ENCODE assay signal across 21 cellular contexts in genomic region chr2:229202646-229203045, GRCh38.
A peak's percentile ranks its signal among the peaks of the same experiment; 100 is the strongest.
DNase-seq lines count a peak whose midpoint lies in the region; TF ChIP-seq lines count a peak whose summit lies in the region.
"Had no signal": no experiment of that assay in that cellular context is flagged by ENCODE, and none has a peak within 500 bp of the region (broad histone marks: within the 10 kb centered on the region; RNA-seq: fewer than 3 reads in every experiment).

No MANE protein-coding gene starts in this region.

- peaks cover 3% of the 10 kb centered on the region for H3K4me1 ChIP-seq in smooth muscle cell (ENCODE audit: low read depth)

- TF ChIP-seq CTCF in smooth muscle cell (IDR thresholded peaks at IDR 0.05; ENCODE audit: borderline replicate concordance, insufficient read depth, poor library complexity, severe bottlenecking) (no peak), GM10266 (IDR thresholded peaks at IDR 0.05; ENCODE audit: control insufficient read depth, insufficient read depth, low read depth, missing control alignments) (no peak)

- H3K27ac ChIP-seq in smooth muscle cell (ENCODE audit: low read depth): peak overlapping the region; percentile 69
- H3K27ac ChIP-seq: HL-60, RWPE1 had no signal

- H3K27me3 ChIP-seq in smooth muscle cell (ENCODE audit: low read depth): no peaks in the 10 kb centered on the region

- H3K79me2 ChIP-seq in smooth muscle cell (ENCODE audit: low read depth): peaks cover 15% of the 10 kb centered on the region

- H3K4me3 ChIP-seq in smooth muscle cell: no peak overlapping the region

- H2AFZ ChIP-seq in smooth muscle cell (ENCODE audit: low read depth): no peak overlapping the region

- 54% methylated on average over 1 of the region's 1 CpG for WGBS in smooth muscle cell (ENCODE audit: low lambda C conversion rate)

- H4K20me1 ChIP-seq in smooth muscle cell (ENCODE audit: low read depth): no peaks in the 10 kb centered on the region

- H3F3A ChIP-seq in smooth muscle cell (ENCODE audit: low read depth): no peaks in the 10 kb centered on the region

- no peaks in the 10 kb centered on the region for H3K36me3 ChIP-seq in smooth muscle cell (ENCODE audit: low read depth)

- no peak overlapping the region for H3K9ac ChIP-seq in smooth muscle cell (ENCODE audit: low read depth)

- H3K9me3 ChIP-seq in smooth muscle cell (replicated peaks; ENCODE audit: low read depth): no peaks in the 10 kb centered on the region

- DNase-seq in EH (ENCODE audit: low read depth) (peak; percentile 8), amniotic epithelial cell (ENCODE audit: low read depth) (peak; percentile 81), fibroblast of the conjunctiva (ENCODE audit: low read depth) (peak; percentile 12), smooth muscle cell (lab: John Stamatoyannopoulos, UW; ENCODE audit: unreplicated experiment) (no peak), kidney tubule cell (ENCODE audit: low spot score) (no peak), GM10266 (ENCODE audit: extremely low spot score) (no peak)
- no peak for DNase-seq in activated effector memory CD4-positive, alpha-beta T cell treated with Interleukin-2 at 50 U/mL for 16 hours
- DNase-seq: C1 segment of cervical spinal cord; CD4-positive, alpha-beta memory T cell; COR-L47; EL; GDM1; NCI-H1092; NCI-H1417 treated with DMSO at 0.1 percent for 48 hours; NCI-H1694 treated with DMSO at 0.1 percent for 48 hours; NCI-H2081; NCI-H2227 treated with DMSO at 0.1 percent for 48 hours; NCI-H526 treated with DMSO at 0.1 percent for 48 hours; SHP77 had no signal

- peak overlapping the region; percentile 30 for H3K4me2 ChIP-seq in smooth muscle cell

Comparison
In these comparisons a context has a peak if more than half of its experiments do, and no peak if none do; other contexts are left out.
1. DNase-seq: peak in EH (single experiment), amniotic epithelial cell (single experiment) and fibroblast of the conjunctiva (single experiment); none in smooth muscle cell (single experiment), kidney tubule cell (single experiment), GM10266 (single experiment) and activated effector memory CD4-positive, alpha-beta T cell treated with Interleukin-2 at 50 U/mL for 16 hours (single experiment).